Comparison of ENCODE assay signal across 8 cellular contexts in genomic region chrX:49761481-49761880, GRCh38.
DNase-seq lines count a peak whose midpoint lies in the region; ATAC-seq and TF ChIP-seq lines count a peak whose summit lies in the region.

No MANE protein-coding gene starts in this region.

- TF ChIP-seq CTCF in NB4 (IDR thresholded peaks at IDR 0.05; ENCODE audit: low read depth, low read length) (peak; percentile 44), chondrocyte (IDR thresholded peaks at IDR 0.05) (peak; percentile 71), progenitor cell of endocrine pancreas (IDR thresholded peaks at IDR 0.05; ENCODE audit: unreplicated experiment) (peak; percentile 52)

- DNase-seq in activated CD4-positive, alpha-beta T cell treated with anti-CD3 and anti-CD28 coated beads, Interleukin-2, amount 10 ng/mL, durations not matched to agents 24 days and 14 days, result peak; percentile 60
- DNase-seq in activated CD4-positive, alpha-beta T cell treated with anti-CD3 and anti-CD28 coated beads, Interleukin-2, amount 50 U/mL, for 48 hours, result no peak
- peak; percentile 23 for DNase-seq in NB4 (ENCODE audit: low read depth)
- DNase-seq in chondrocyte (ENCODE audit: low spot score), result no peak
- DNase-seq in progenitor cell of endocrine pancreas (ENCODE audit: low spot score, unreplicated experiment), result no peak
- DNase-seq in left colon, result no peak
- DNase-seq in NCI-H187 (lab: John Stamatoyannopoulos, UW), result no peak

- H3K27ac Mint-ChIP-seq in activated CD4-positive, alpha-beta T cell treated with anti-CD3 and anti-CD28 coated beads, Interleukin-2, amount 10 ng/mL, durations not matched to agents 24 days and 14 days, result no peak overlapping the region
- H3K27ac Mint-ChIP-seq in chondrocyte (ENCODE audit: unreplicated experiment), result no peak overlapping the region
- no peak overlapping the region for H3K27ac Mint-ChIP-seq in progenitor cell of endocrine pancreas

- TF ChIP-seq POLR2A in NB4 (IDR thresholded peaks at IDR 0.05; ENCODE audit: extremely low read depth, insufficient read length), result no peak

- ATAC-seq in left colon (no peak), HG03432 (IDR thresholded peaks at IDR 0.05; ENCODE audit: unreplicated experiment) (no peak)

- no peaks in the 10 kb centered on the region for H3K4me1 Mint-ChIP-seq in activated CD4-positive, alpha-beta T cell treated with anti-CD3 and anti-CD28 coated beads, Interleukin-2, amount 10 ng/mL, durations not matched to agents 24 days and 14 days
- no peaks in the 10 kb centered on the region for H3K4me1 Mint-ChIP-seq in chondrocyte (ENCODE audit: low read depth)
- no peaks in the 10 kb centered on the region for H3K4me1 Mint-ChIP-seq in progenitor cell of endocrine pancreas (ENCODE audit: low read depth)

- H3K36me3 Mint-ChIP-seq in activated CD4-positive, alpha-beta T cell treated with anti-CD3 and anti-CD28 coated beads, Interleukin-2, amount 10 ng/mL, durations not matched to agents 24 days and 14 days (ENCODE audit: low read depth), result no peaks in the 10 kb centered on the region
- H3K36me3 Mint-ChIP-seq in chondrocyte (ENCODE audit: low read depth) (no peaks in the 10 kb centered on the region), progenitor cell of endocrine pancreas (ENCODE audit: insufficient read depth) (no peaks in the 10 kb centered on the region)

- H3K9me3 Mint-ChIP-seq in activated CD4-positive, alpha-beta T cell treated with anti-CD3 and anti-CD28 coated beads, Interleukin-2, amount 10 ng/mL, durations not matched to agents 24 days and 14 days, result no peaks in the 10 kb centered on the region
- H3K9me3 Mint-ChIP-seq in chondrocyte (ENCODE audit: low read depth) (no peaks in the 10 kb centered on the region), progenitor cell of endocrine pancreas (ENCODE audit: low read depth) (peaks cover 4% of the 10 kb centered on the region)

- intact Hi-C loops in activated CD4-positive, alpha-beta T cell treated with anti-CD3 and anti-CD28 coated beads, Interleukin-2, amount 10 ng/mL, durations not matched to agents 24 days and 14 days (cut with micrococcal nuclease), result loop anchor here (10.0 kb wide), 1 partner anchor 113 kb away; the partner anchor contains the start of gene USP27X
- intact Hi-C loops in left colon (cut with DNase I, micrococcal nuclease), result no loop called here

- H3K27me3 Mint-ChIP-seq in activated CD4-positive, alpha-beta T cell treated with anti-CD3 and anti-CD28 coated beads, Interleukin-2, amount 10 ng/mL, durations not matched to agents 24 days and 14 days, result peaks cover 10% of the 10 kb centered on the region
- H3K27me3 Mint-ChIP-seq in chondrocyte (ENCODE audit: low read depth) (peaks cover 9% of the 10 kb centered on the region), progenitor cell of endocrine pancreas (no peaks in the 10 kb centered on the region)

- H3K4me3 Mint-ChIP-seq in activated CD4-positive, alpha-beta T cell treated with anti-CD3 and anti-CD28 coated beads, Interleukin-2, amount 10 ng/mL, durations not matched to agents 24 days and 14 days, result no peak overlapping the region
- H3K4me3 Mint-ChIP-seq in chondrocyte (ENCODE audit: unreplicated experiment) (no peak overlapping the region), progenitor cell of endocrine pancreas (ENCODE audit: low read depth) (no peak overlapping the region)

- no peak overlapping the region for H3K4me3 ChIP-seq in NB4 (ENCODE audit: low read depth, low read length)

Comparison
In these comparisons a context has a peak if more than half of its experiments do, and no peak if none do; other contexts are left out.
1. DNase-seq: peak in activated CD4-positive, alpha-beta T cell treated with anti-CD3 and anti-CD28 coated beads, Interleukin-2, amount 10 ng/mL, durations not matched to agents 24 days and 14 days (single experiment) and NB4 (single experiment); none in activated CD4-positive, alpha-beta T cell treated with anti-CD3 and anti-CD28 coated beads, Interleukin-2, amount 50 U/mL, for 48 hours (0 of 2), chondrocyte (single experiment), progenitor cell of endocrine pancreas (single experiment), left colon (0 of 2) and NCI-H187 (0 of 2).
2. Peak in every context shown above with its lines, with median percentiles within 50 percentile points of each other: CTCF ChIP-seq.